In genomic region chr3:56787784-56788256, GRCh38 we compare ENCODE assay signal across 11 cellular contexts. TPM values are rescaled to one million over a fixed set of nuclear protein-coding genes. Genes with fewer than 3 reads are reported as not detected.
DNase-seq lines count a peak whose midpoint lies in the region; ATAC-seq, FAIRE-seq and TF ChIP-seq lines count a peak whose summit lies in the region.
"Had no signal": no experiment of that assay in that cellular context is flagged by ENCODE, and none has a peak within 500 bp of the region (broad histone marks: within the 10 kb centered on the region; RNA-seq: fewer than 3 reads in every experiment).

No MANE protein-coding gene starts in this region.

- peak overlapping the region; percentile 25 for H3K4me2 ChIP-seq in parathyroid adenoma (ENCODE audit: low read length)
- H3K4me2 ChIP-seq: neural progenitor cell had no signal

- in situ Hi-C loops in GM13976 (cut with MboI; ENCODE audit: low sequenced_read_pairs, unreplicated experiment), result no loop called here

- H3K27me3 ChIP-seq in body of pancreas (no peaks in the 10 kb centered on the region), parathyroid adenoma (ENCODE audit: control insufficient read depth, insufficient read depth, low read length) (no peaks in the 10 kb centered on the region)
- H3K27me3 ChIP-seq: neural progenitor cell had no signal

- no peak for FAIRE-seq in GM19239 (lab: Jason Lieb, UNC)

- TF ChIP-seq CTCF in GM13976 (IDR thresholded peaks at IDR 0.05; ENCODE audit: borderline replicate concordance, control extremely low read depth, extremely low read depth, insufficient read depth, missing control alignments) (no peak), body of pancreas (IDR thresholded peaks at IDR 0.05) (no peak), parathyroid adenoma (IDR thresholded peaks at IDR 0.05) (no peak)

- H3K4me3 ChIP-seq in body of pancreas (no peak overlapping the region), parathyroid adenoma (ENCODE audit: low read depth, low read length) (no peak overlapping the region)
- H3K4me3 ChIP-seq: neural progenitor cell had no signal

- H3K36me3 ChIP-seq in body of pancreas (replicated peaks in 1 of 2; ENCODE audit: insufficient read depth in 1 of 2, low read depth in 2 of 2), result no peaks in the 10 kb centered on the region
- no peaks in the 10 kb centered on the region for H3K36me3 ChIP-seq in parathyroid adenoma (ENCODE audit: control insufficient read depth, insufficient read depth, low read length)
- H3K36me3 ChIP-seq: neural progenitor cell had no signal

- TF ChIP-seq POLR2A in body of pancreas (IDR thresholded peaks at IDR 0.05), result no peak

- H3K27ac ChIP-seq in body of pancreas, result peak overlapping the region; percentile 1 to 85 (median 62)
- peak overlapping the region; percentile 21 for H3K27ac ChIP-seq in parathyroid adenoma
- H3K27ac ChIP-seq: neural progenitor cell had no signal

- peaks cover 59% of the 10 kb centered on the region for H3K79me2 ChIP-seq in parathyroid adenoma

- H2AFZ ChIP-seq in parathyroid adenoma, result no peak overlapping the region
- H2AFZ ChIP-seq: neural progenitor cell had no signal

- no peak overlapping the region for H3K9ac ChIP-seq in parathyroid adenoma
- H3K9ac ChIP-seq: neural progenitor cell had no signal

- peak; percentile 33 for DNase-seq in GM13976 (ENCODE audit: low spot score)
- peak; percentile 57 for DNase-seq in SKM-1 treated with dmso at 0.1 percent for 144 hours (lab: John Stamatoyannopoulos, UW; ENCODE audit: unreplicated experiment)
- peak in 1 of 4 donors; percentile 50 for DNase-seq in body of pancreas
- no peak for DNase-seq in GM19239 (ENCODE audit: insufficient read length, low spot score)
- no peak for DNase-seq in epidermal melanocyte (ENCODE audit: insufficient read length, low spot score)
- no peak for DNase-seq in ureter (ENCODE audit: low spot score)
- DNase-seq: NCI-H1092, SHP77 treated with DMSO at 0.1 percent for 48 hours had no signal

- intact Hi-C loops in body of pancreas (cut with DNase I), result no loop called here

- peaks cover 97% of the 10 kb centered on the region for H3K4me1 ChIP-seq in body of pancreas
- H3K4me1 ChIP-seq in parathyroid adenoma, result peaks cover 31% of the 10 kb centered on the region

- ATAC-seq in body of pancreas (no peak), HG03196 (IDR thresholded peaks at IDR 0.05; ENCODE audit: unreplicated experiment) (no peak)

- no peaks in the 10 kb centered on the region for H3K9me3 ChIP-seq in body of pancreas
- H3K9me3 ChIP-seq in parathyroid adenoma (ENCODE audit: control insufficient read depth, low read length), result no peaks in the 10 kb centered on the region

- WGBS in body of pancreas, 2 donors, result 62 to 69% methylated on average over 6 of the region's 6 CpGs

RNA-seq across cellular contexts. Expression of gene ARHGEF3, which starts 13.9 kb away (rescaled TPM):
- total RNA-seq in body of pancreas (10 to 100 TPM; 27.4 to 38.7 TPM), ureter (50.0 TPM)

Comparison
In these comparisons a context has a peak if more than half of its experiments do, and no peak if none do; other contexts are left out.
1. DNase-seq: peak in GM13976 (single experiment) and SKM-1 treated with dmso at 0.1 percent for 144 hours (single experiment); none in GM19239 (single experiment), epidermal melanocyte (single experiment) and ureter (single experiment).